Comparison of ENCODE assay signal across 8 cellular contexts in genomic region chr4:139176299-139177048, GRCh38. TPM values are rescaled to one million over a fixed set of nuclear protein-coding genes. Genes with fewer than 3 reads are reported as not detected.
DNase-seq lines count a peak whose midpoint lies in the region; ATAC-seq and TF ChIP-seq lines count a peak whose summit lies in the region.

No MANE protein-coding gene starts in this region.

- peak overlapping the region; percentile 95 to 98 for H3K4me3 Mint-ChIP-seq in CD14-positive monocyte
- H3K4me3 Mint-ChIP-seq in naive thymus-derived CD4-positive, alpha-beta T cell, result peak overlapping the region; percentile 82 to 95 (median 92)
- H3K4me3 Mint-ChIP-seq in stimulated activated memory B cell treated with anti-CD40 and anti-IgM and Interleukin-4, amounts not matched to agents 10 μg/mL and 1 μg/mL and 100 μg/mL, for 72 hours, result peak overlapping the region; percentile 89

- H3K4me3 ChIP-seq in Panc1 (ENCODE audit: low read depth in 2 of 2, low read length in 2 of 2), result peak overlapping the region; percentile 84 to 85
- peak overlapping the region; percentile 68 for H3K4me3 ChIP-seq in naive thymus-derived CD4-positive, alpha-beta T cell (ENCODE audit: low read length)

- no peaks in the 10 kb centered on the region; the same call in 1 of the 2 replicates for H3K36me3 ChIP-seq in Panc1 (ENCODE audit: control insufficient read depth, insufficient read depth, low read length)
- H3K36me3 ChIP-seq in naive thymus-derived CD4-positive, alpha-beta T cell (ENCODE audit: control insufficient read depth in 2 of 3, insufficient read depth in 3 of 3, low read length in 3 of 3), result peaks cover 0 to 3% (median 0%) of the 10 kb centered on the region in 3 experiments

- no peaks in the 10 kb centered on the region for H3K36me3 Mint-ChIP-seq in CD14-positive monocyte
- H3K36me3 Mint-ChIP-seq in naive thymus-derived CD4-positive, alpha-beta T cell, result peaks cover 0 to 3% (median 0%) of the 10 kb centered on the region in 5 donors
- H3K36me3 Mint-ChIP-seq in stimulated activated memory B cell treated with anti-CD40 and anti-IgM and Interleukin-4, amounts not matched to agents 10 μg/mL and 1 μg/mL and 100 μg/mL, for 72 hours, result no peaks in the 10 kb centered on the region

- H3K4me1 ChIP-seq in Panc1 (ENCODE audit: control insufficient read depth, insufficient read depth, low read length), result peaks cover 8% of the 10 kb centered on the region
- peaks cover 0 to 11% of the 10 kb centered on the region in 2 donors for H3K4me1 ChIP-seq in naive thymus-derived CD4-positive, alpha-beta T cell (ENCODE audit: control insufficient read depth in 2 of 2, insufficient read depth in 2 of 2, low read length in 2 of 2)

- peaks cover 0 to 1% (median under 1%) of the 10 kb centered on the region in 3 donors for H3K27me3 Mint-ChIP-seq in CD14-positive monocyte (ENCODE audit: low read depth in 3 of 3)
- peaks cover 0 to 33% (median 0%) of the 10 kb centered on the region in 5 donors for H3K27me3 Mint-ChIP-seq in naive thymus-derived CD4-positive, alpha-beta T cell
- no peaks in the 10 kb centered on the region for H3K27me3 Mint-ChIP-seq in stimulated activated memory B cell treated with anti-CD40 and anti-IgM and Interleukin-4, amounts not matched to agents 10 μg/mL and 1 μg/mL and 100 μg/mL, for 72 hours

- TF ChIP-seq CTCF in CD14-positive monocyte (IDR thresholded peaks at IDR 0.05), result no peak
- no peak for TF ChIP-seq CTCF in Panc1 (IDR thresholded peaks at IDR 0.05)

- H3K4me1 Mint-ChIP-seq in CD14-positive monocyte, result peaks cover 34% of the 10 kb centered on the region
- H3K4me1 Mint-ChIP-seq in naive thymus-derived CD4-positive, alpha-beta T cell, result peaks cover 0 to 35% (median 21%) of the 10 kb centered on the region in 7 donors
- H3K4me1 Mint-ChIP-seq in stimulated activated memory B cell treated with anti-CD40 and anti-IgM and Interleukin-4, amounts not matched to agents 10 μg/mL and 1 μg/mL and 100 μg/mL, for 72 hours, result peaks cover 29% of the 10 kb centered on the region

- peak overlapping the region; percentile 77 for H3K27ac ChIP-seq in Panc1 (ENCODE audit: low read length)
- peak overlapping the region; percentile 86 for H3K27ac ChIP-seq in naive thymus-derived CD4-positive, alpha-beta T cell (ENCODE audit: low read depth, low read length)

- no peaks in the 10 kb centered on the region for H3K9me3 ChIP-seq in Panc1 (ENCODE audit: control insufficient read depth, insufficient read depth, low read depth, low read length)
- H3K9me3 ChIP-seq in naive thymus-derived CD4-positive, alpha-beta T cell (ENCODE audit: control insufficient read depth in 2 of 3, low read length in 3 of 3), result no peaks in the 10 kb centered on the region

- H3K9me3 Mint-ChIP-seq in CD14-positive monocyte, result no peaks in the 10 kb centered on the region
- H3K9me3 Mint-ChIP-seq in naive thymus-derived CD4-positive, alpha-beta T cell, result peaks cover 0 to 1% (median 0%) of the 10 kb centered on the region in 11 donors
- H3K9me3 Mint-ChIP-seq in stimulated activated memory B cell treated with anti-CD40 and anti-IgM and Interleukin-4, amounts not matched to agents 10 μg/mL and 1 μg/mL and 100 μg/mL, for 72 hours, result no peaks in the 10 kb centered on the region

- H3K27me3 ChIP-seq in Panc1 (ENCODE audit: control insufficient read depth, insufficient read depth, low read length), result no peaks in the 10 kb centered on the region
- no peaks in the 10 kb centered on the region for H3K27me3 ChIP-seq in naive thymus-derived CD4-positive, alpha-beta T cell (ENCODE audit: control insufficient read depth in 2 of 2, insufficient read depth in 2 of 2, low read length in 2 of 2)

- in situ Hi-C loops in Panc1 (cut with HindIII; ENCODE audit: low pct_unique_long_range_greater_than_20kb, low sequenced_read_pairs), result no loop called here

- ATAC-seq in GM19463 (IDR thresholded peaks at IDR 0.05; ENCODE audit: unreplicated experiment) (peak; percentile 11), Panc1 (peak; percentile 78)
- ATAC-seq in naive thymus-derived CD4-positive, alpha-beta T cell, result peak; percentile 51
- ATAC-seq in stimulated activated memory B cell treated with anti-CD40 and anti-IgM and Interleukin-4, amounts not matched to agents 10 μg/mL and 1 μg/mL and 100 μg/mL, for 72 hours, result peak; percentile 35

- POLR2A ChIA-PET in Panc1 (lab: Charles Lee), result interaction anchor here (0.5 to 0.6 kb wide), 2 partner anchors 25 to 119 kb away, joined by 3 to 4 read pairs; no protein-coding TSS in a partner anchor
- POLR2A ChIA-PET in naive thymus-derived CD4-positive, alpha-beta T cell (lab: Charles Lee), result interaction anchor here (1.3 to 3.1 kb wide), 3 partner anchors 90 to 125 kb away, joined by 3 to 20 read pairs (median 18); partner anchors contain the start of genes NAA15 and NDUFC1

- H3K27ac Mint-ChIP-seq in CD14-positive monocyte, result peak overlapping the region; percentile 94 to 99 (median 95)
- peak overlapping the region; percentile 77 to 91 (median 85) for H3K27ac Mint-ChIP-seq in naive thymus-derived CD4-positive, alpha-beta T cell
- peak overlapping the region; percentile 94 for H3K27ac Mint-ChIP-seq in stimulated activated memory B cell treated with anti-CD40 and anti-IgM and Interleukin-4, amounts not matched to agents 10 μg/mL and 1 μg/mL and 100 μg/mL, for 72 hours

- BruUV-seq in Panc1 (replicated peaks; lab: Mats Ljungman, UMichigan), result no TSS peak

- CTCF ChIA-PET in Panc1 (lab: Charles Lee), result no interaction called here
- CTCF ChIA-PET in naive thymus-derived CD4-positive, alpha-beta T cell (lab: Charles Lee), result interaction anchor here (0.9 kb wide), 1 partner anchor 119 kb away, joined by 3 read pairs; no protein-coding TSS in a partner anchor

- intact Hi-C loops in CD14-positive monocyte (cut with micrococcal nuclease), result loop anchor here (5.0 to 10.0 kb wide), 4 partner anchors 36 to 126 kb away; partner anchors contain the start of genes NAA15 (in 2 of the 2) and NDUFC1 (in 2 of the 2)
- intact Hi-C loops in Panc1 (cut with micrococcal nuclease; ENCODE audit: unreplicated experiment), result no loop called here
- intact Hi-C loops in naive thymus-derived CD4-positive, alpha-beta T cell (cut with micrococcal nuclease), result loop anchor here (1.0 to 10.0 kb wide), 14 partner anchors 52 to 1348 kb away; partner anchors contain the start of genes ELMOD2 (in 2 of the 2), NAA15 (in 1 of the 2), NOCT (in 1 of the 2) and SCOC (in 1 of the 2)

- DNase-seq in CD14-positive monocyte (ENCODE audit: low spot score) (peak; percentile 66), HT-29 (ENCODE audit: low spot score) (peak; percentile 81), Panc1 (ENCODE audit: low read depth, low spot score) (no peak), fibroblast of gingiva (ENCODE audit: low read depth) (peak; percentile 80)
- DNase-seq in activated T-helper 1 cell treated with anti-CD3 and anti-CD28 coated beads, Interleukin-2, amount 50 U/mL, for 16 hours (ENCODE audit: low read depth in 1 of 2, low spot score in 1 of 2), result peak; percentile 43 to 63
- peak; percentile 55 to 85 (median 68) for DNase-seq in naive thymus-derived CD4-positive, alpha-beta T cell

RNA-seq across cellular contexts. Expression of gene ELF2, which starts 0.5 kb away (rescaled TPM):
- polyA plus RNA-seq in CD14-positive monocyte, result 10 to 100 TPM; 14.0 to 18.9 TPM
- total RNA-seq in HT-29 (2014; rRNA removed; shearing (Covaris generic)), result 18.6 and 20.6 TPM in 2 replicates
- 21.9 TPM for total RNA-seq in Panc1 (2021; ENCODE audit: unreplicated experiment)
- polyA plus RNA-seq in Panc1 (2012; ENCODE audit: insufficient read length), result 9.6 TPM
- 10 to 100 TPM; 40.1 to 88.2 (median 76.2) TPM for total RNA-seq in naive thymus-derived CD4-positive, alpha-beta T cell
- 10 to 100 TPM; 30.6 to 36.5 TPM for polyA plus RNA-seq in naive thymus-derived CD4-positive, alpha-beta T cell

Comparison
In these comparisons a context has a peak if more than half of its experiments do, and no peak if none do; other contexts are left out.
1. ATAC-seq: peak in every context shown above with its lines; median percentile 78 in Panc1; 51 in naive thymus-derived CD4-positive, alpha-beta T cell; 35 in stimulated activated memory B cell treated with anti-CD40 and anti-IgM and Interleukin-4, amounts not matched to agents 10 μg/mL and 1 μg/mL and 100 μg/mL, for 72 hours; 11 in GM19463.